Comparison of ENCODE assay signal across 10 cellular contexts in the genomic region with DNA sequence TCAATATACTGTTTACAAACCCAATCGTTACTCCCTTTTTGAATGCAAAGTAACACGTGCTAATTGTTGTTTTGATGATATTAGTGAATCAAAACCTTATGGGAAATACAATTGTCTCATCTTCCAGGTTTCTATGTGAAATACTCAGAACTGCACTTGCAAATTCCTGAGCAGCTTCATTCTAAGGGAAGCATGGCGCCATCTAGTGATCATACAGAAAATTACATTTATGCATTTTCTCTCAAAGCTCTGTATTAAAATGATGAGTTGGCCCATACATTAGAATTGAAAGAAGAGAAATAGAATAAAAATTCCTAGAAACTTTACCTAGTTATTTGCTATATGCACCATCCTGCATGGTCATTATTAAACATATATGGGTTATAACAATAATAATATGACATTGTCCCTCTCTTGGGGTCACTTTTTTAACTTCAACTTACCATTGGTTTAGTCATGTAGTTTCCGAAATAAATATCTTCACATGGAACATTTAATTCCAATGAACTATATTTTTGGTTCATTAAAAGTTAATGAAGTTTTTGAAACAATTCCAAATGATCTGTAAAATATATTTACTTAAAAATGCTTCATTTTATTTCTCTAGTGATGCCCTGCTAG.
DNase-seq lines count a peak whose midpoint lies in the region; ATAC-seq, FAIRE-seq and TF ChIP-seq lines count a peak whose summit lies in the region.
"Had no signal": no experiment of that assay in that cellular context is flagged by ENCODE, and none has a peak within 500 bp of the region (broad histone marks: within the 10 kb centered on the region; RNA-seq: fewer than 3 reads in every experiment).

No MANE protein-coding gene starts in this region.

- WGBS in K562 (ENCODE audit: insufficient coverage, low coverage, missing lambda C conversion rate): 0% methylated on average over 4 of the region's 4 CpGs

- H3K4me1 ChIP-seq in K562 (replicated peaks in 1 of 2; ENCODE audit: control insufficient read depth in 2 of 2, insufficient read depth in 2 of 2, low read length in 2 of 2): no peaks in the 10 kb centered on the region
- H3K4me1 ChIP-seq: SJSA1 had no signal

- no peak overlapping the region for H3K4me3 ChIP-seq in K562
- H3K4me3 ChIP-seq: SJSA1 had no signal

- POLR2A ChIA-PET in K562 (lab: Yijun Ruan, JAX): no interaction called here

- no peak overlapping the region for H3K27ac ChIP-seq in K562 (ENCODE audit: extremely low read depth, low read depth, low read length)
- H3K27ac ChIP-seq: SJSA1 had no signal

- CTCF ChIA-PET in K562 (lab: Yijun Ruan, JAX; ENCODE audit: low intra/inter-chr PET ratio): interaction anchor here (0.5 kb wide), 1 partner anchor 1437 kb away, joined by 3 read pairs; no protein-coding TSS in a partner anchor

- in situ Hi-C loops in K562 (cut with MboI): loop anchor here (10.0 kb wide), 1 partner anchor 489 kb away; no protein-coding TSS in a partner anchor

- no TSS peak for BruUV-seq in K562 (replicated peaks; lab: Mats Ljungman, UMichigan)

- no peak for TF ChIP-seq POLR2A in K562 (conservative IDR thresholded peaks at IDR 0.05)

- H3K36me3 ChIP-seq in K562 (ENCODE audit: control insufficient read depth, insufficient read depth, low read length): no peaks in the 10 kb centered on the region
- H3K36me3 ChIP-seq: SJSA1 had no signal

- TF ChIP-seq RAD21 in K562 (CRISPR knock-in tag; conservative IDR thresholded peaks at IDR 0.05 in 1 of 2, IDR thresholded peaks at IDR 0.05 in 1 of 2): peak; percentile 59 to 71

- H2AFZ ChIP-seq in K562 (ENCODE audit: low read depth, low read length): no peak overlapping the region

- FAIRE-seq in K562 (lab: Jason Lieb, UNC): peak; percentile 62

- no peak overlapping the region for H3K4me2 ChIP-seq in K562 (ENCODE audit: insufficient read depth, low read length)

- no peaks in the 10 kb centered on the region for H3K79me2 ChIP-seq in K562 (ENCODE audit: control insufficient read depth, insufficient read depth, low read length)

- no peak overlapping the region for H3K9ac ChIP-seq in K562 (ENCODE audit: insufficient read depth in 1 of 2, low read depth in 2 of 2, low read length in 2 of 2)

- H3K9me1 ChIP-seq in K562 (ENCODE audit: control insufficient read depth, insufficient read depth, low read length): no peaks in the 10 kb centered on the region

- intact Hi-C loops in K562 (cut with micrococcal nuclease): loop anchor here (1.0 kb wide), 2 partner anchors 283 to 485 kb away; no protein-coding TSS in a partner anchor
- intact Hi-C loops in left colon (cut with DNase I, micrococcal nuclease): loop anchor here in 1 of 2 donors (5.0 to 10.0 kb wide), 3 partner anchors 111 to 286 kb away; no protein-coding TSS in a partner anchor

- peak; percentile 61 for ATAC-seq in GM21825 (IDR thresholded peaks at IDR 0.05; ENCODE audit: unreplicated experiment)
- ATAC-seq in K562: no peak; the same call in 2 of the 3 replicates
- peak; percentile 67 for ATAC-seq in left colon
- no peak for ATAC-seq in GM21737 (IDR thresholded peaks at IDR 0.05; ENCODE audit: unreplicated experiment)
- no peak for ATAC-seq in GM18868 (IDR thresholded peaks at IDR 0.05; ENCODE audit: unreplicated experiment)
- ATAC-seq: naive thymus-derived CD8-positive, alpha-beta T cell had no signal

- DNase-seq in COR-L47 (lab: John Stamatoyannopoulos, UW) (peak; percentile 33), NCI-H2107 treated with DMSO at 0.1 percent for 48 hours (lab: John Stamatoyannopoulos, UW; ENCODE audit: unreplicated experiment) (peak; percentile 39), K562 (ENCODE audit: extremely low read depth in 1 of 4, low spot score in 3 of 4) (peak; percentile 10 to 42 (median 25)), left colon (no peak), HuH-7 (ENCODE audit: low spot score) (no peak)

- TF ChIP-seq CTCF in K562 (IDR thresholded peaks at IDR 0.05 in 2 of 3, conservative IDR thresholded peaks at IDR 0.05 in 1 of 3; ENCODE audit: insufficient read depth in 2 of 3, low read depth in 1 of 3, low read length in 3 of 3): peak; percentile 38 to 70 (median 52); a peak in 5 of 6 replicates

- H3K27me3 ChIP-seq in K562 (ENCODE audit: control insufficient read depth in 2 of 2, insufficient read depth in 2 of 2, low read length in 2 of 2): no peaks in the 10 kb centered on the region
- H3K27me3 ChIP-seq: SJSA1 had no signal

- no peak for TF ChIP-seq EP300 in K562 (IDR thresholded peaks at IDR 0.05; ENCODE audit: low read length)

- no peaks in the 10 kb centered on the region for H4K20me1 ChIP-seq in K562 (replicated peaks; ENCODE audit: control insufficient read depth, insufficient read depth, low read length)

- no peaks in the 10 kb centered on the region for H3K9me3 ChIP-seq in K562 (replicated peaks; ENCODE audit: control insufficient read depth, insufficient read depth, low read depth, low read length)
- H3K9me3 ChIP-seq: SJSA1 had no signal

TF ChIP-seq in K562, 482 proteins besides CTCF, POLR2A, EP300 and RAD21 (continues in another document):
- TF ChIP-seq SMC3 (conservative IDR thresholded peaks at IDR 0.05; ENCODE audit: insufficient read depth, low read depth, low read length) (0 out of 2 replicates have a peak, but pooled peaks have one; percentile 32), HDAC6 (IDR thresholded peaks at IDR 0.05; ENCODE audit: low read depth, low read length) (no peak), GTF2E2 (tag; IDR thresholded peaks at IDR 0.05) (no peak), SOX6 (IDR thresholded peaks at IDR 0.05) (no peak), GABPB2 (CRISPR knock-in tag; conservative IDR thresholded peaks at IDR 0.05) (no peak), RAD51 (IDR thresholded peaks at IDR 0.05; ENCODE audit: borderline replicate concordance, low read depth) (no peak), TEAD4 (IDR thresholded peaks at IDR 0.05; ENCODE audit: low read length) (no peak), TEAD4 (CRISPR knock-in tag; IDR thresholded peaks at IDR 0.05; ENCODE audit: borderline replicate concordance) (no peak), SP2 (IDR thresholded peaks at IDR 0.05; ENCODE audit: extremely low read depth, low read depth, low read length, poor library complexity, severe bottlenecking) (no peak), PRMT5 (CRISPR knock-in tag; IDR thresholded peaks at IDR 0.05) (no peak), EP400 (IDR thresholded peaks at IDR 0.05) (no peak), CBX8 (IDR thresholded peaks at IDR 0.05; ENCODE audit: borderline replicate concordance, extremely low read depth, low read depth, low read length, poor library complexity, severe bottlenecking) (no peak)
- TF ChIP-seq, protein P1, sequence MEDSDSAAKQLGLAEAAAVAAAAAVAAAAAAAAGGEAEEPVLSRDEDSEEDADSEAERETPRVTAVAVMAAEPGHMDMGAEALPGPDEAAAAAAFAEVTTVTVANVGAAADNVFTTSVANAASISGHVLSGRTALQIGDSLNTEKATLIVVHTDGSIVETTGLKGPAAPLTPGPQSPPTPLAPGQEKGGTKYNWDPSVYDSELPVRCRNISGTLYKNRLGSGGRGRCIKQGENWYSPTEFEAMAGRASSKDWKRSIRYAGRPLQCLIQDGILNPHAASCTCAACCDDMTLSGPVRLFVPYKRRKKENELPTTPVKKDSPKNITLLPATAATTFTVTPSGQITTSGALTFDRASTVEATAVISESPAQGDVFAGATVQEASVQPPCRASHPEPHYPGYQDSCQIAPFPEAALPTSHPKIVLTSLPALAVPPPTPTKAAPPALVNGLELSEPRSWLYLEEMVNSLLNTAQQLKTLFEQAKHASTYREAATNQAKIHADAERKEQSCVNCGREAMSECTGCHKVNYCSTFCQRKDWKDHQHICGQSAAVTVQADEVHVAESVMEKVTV (CRISPR knock-in tag; IDR thresholded peaks at IDR 0.05): 0 out of 2 replicates have a peak, but pooled peaks have one; percentile 8
- TF ChIP-seq, protein P2, sequence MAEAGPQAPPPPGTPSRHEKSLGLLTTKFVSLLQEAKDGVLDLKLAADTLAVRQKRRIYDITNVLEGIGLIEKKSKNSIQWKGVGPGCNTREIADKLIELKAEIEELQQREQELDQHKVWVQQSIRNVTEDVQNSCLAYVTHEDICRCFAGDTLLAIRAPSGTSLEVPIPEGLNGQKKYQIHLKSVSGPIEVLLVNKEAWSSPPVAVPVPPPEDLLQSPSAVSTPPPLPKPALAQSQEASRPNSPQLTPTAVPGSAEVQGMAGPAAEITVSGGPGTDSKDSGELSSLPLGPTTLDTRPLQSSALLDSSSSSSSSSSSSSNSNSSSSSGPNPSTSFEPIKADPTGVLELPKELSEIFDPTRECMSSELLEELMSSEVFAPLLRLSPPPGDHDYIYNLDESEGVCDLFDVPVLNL (CRISPR knock-in tag; IDR thresholded peaks at IDR 0.05; ENCODE audit: low read depth): no peak
- TF ChIP-seq, protein P3, sequence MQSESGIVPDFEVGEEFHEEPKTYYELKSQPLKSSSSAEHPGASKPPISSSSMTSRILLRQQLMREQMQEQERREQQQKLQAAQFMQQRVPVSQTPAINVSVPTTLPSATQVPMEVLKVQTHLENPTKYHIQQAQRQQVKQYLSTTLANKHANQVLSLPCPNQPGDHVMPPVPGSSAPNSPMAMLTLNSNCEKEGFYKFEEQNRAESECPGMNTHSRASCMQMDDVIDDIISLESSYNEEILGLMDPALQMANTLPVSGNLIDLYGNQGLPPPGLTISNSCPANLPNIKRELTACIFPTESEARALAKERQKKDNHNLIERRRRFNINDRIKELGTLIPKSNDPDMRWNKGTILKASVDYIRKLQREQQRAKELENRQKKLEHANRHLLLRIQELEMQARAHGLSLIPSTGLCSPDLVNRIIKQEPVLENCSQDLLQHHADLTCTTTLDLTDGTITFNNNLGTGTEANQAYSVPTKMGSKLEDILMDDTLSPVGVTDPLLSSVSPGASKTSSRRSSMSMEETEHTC (IDR thresholded peaks at IDR 0.05): no peak
- TF ChIP-seq, protein P4, sequence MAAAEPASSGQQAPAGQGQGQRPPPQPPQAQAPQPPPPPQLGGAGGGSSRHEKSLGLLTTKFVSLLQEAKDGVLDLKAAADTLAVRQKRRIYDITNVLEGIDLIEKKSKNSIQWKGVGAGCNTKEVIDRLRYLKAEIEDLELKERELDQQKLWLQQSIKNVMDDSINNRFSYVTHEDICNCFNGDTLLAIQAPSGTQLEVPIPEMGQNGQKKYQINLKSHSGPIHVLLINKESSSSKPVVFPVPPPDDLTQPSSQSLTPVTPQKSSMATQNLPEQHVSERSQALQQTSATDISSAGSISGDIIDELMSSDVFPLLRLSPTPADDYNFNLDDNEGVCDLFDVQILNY (CRISPR knock-in tag; IDR thresholded peaks at IDR 0.05): no peak

Comparison
In these comparisons a context has a peak if more than half of its experiments do, and no peak if none do; other contexts are left out.
1. DNase-seq: peak in COR-L47 (single experiment), NCI-H2107 treated with DMSO at 0.1 percent for 48 hours (single experiment) and K562 (4 of 4); none in left colon (0 of 2) and HuH-7 (single experiment).
2. ATAC-seq: peak in GM21825 (single experiment) and left colon (single experiment); none in K562 (single experiment), GM21737 (single experiment) and GM18868 (single experiment).